ENCODE assay signal across 13 cellular contexts in genomic region chr18:5455644-5456043, GRCh38.
A peak's percentile ranks its signal among the peaks of the same experiment; 100 is the strongest.
DNase-seq lines count a peak whose midpoint lies in the region; ATAC-seq and TF ChIP-seq lines count a peak whose summit lies in the region.
"Had no signal": no experiment of that assay in that cellular context is flagged by ENCODE, and none has a peak within 500 bp of the region (broad histone marks: within the 10 kb centered on the region; RNA-seq: fewer than 3 reads in every experiment).

No MANE protein-coding gene starts in this region.

- no peak overlapping the region for H3K4me3 Mint-ChIP-seq in activated T-cell treated with anti-CD3 and anti-CD28 coated beads, Interleukin-2, amount 50 U/mL, for 24 hours
- H3K4me3 Mint-ChIP-seq in activated T-cell treated with anti-CD3 and anti-CD28 coated beads, Interleukin-2, amount 50 U/mL, for 4 hours = no peak overlapping the region
- no peak overlapping the region for H3K4me3 Mint-ChIP-seq in activated T-helper 2 cell treated with anti-CD3 and anti-CD28 coated beads, Interferon-gamma antibody, Interleukin-2, Interleukin-4, amounts not matched to agents 10 μg/mL and 5 μg/mL and 100 μg/mL, durations not matched to agents 14 hours and 24 hours and 36 hours (ENCODE audit: low read depth)
- H3K4me3 Mint-ChIP-seq in progenitor cell of endocrine pancreas (ENCODE audit: low read depth) = no peak overlapping the region

- H3K9me3 Mint-ChIP-seq in activated T-cell treated with anti-CD3 and anti-CD28 coated beads, Interleukin-2, amount 50 U/mL, for 24 hours = no peaks in the 10 kb centered on the region
- no peaks in the 10 kb centered on the region for H3K9me3 Mint-ChIP-seq in activated T-cell treated with anti-CD3 and anti-CD28 coated beads, Interleukin-2, amount 50 U/mL, for 4 hours
- H3K9me3 Mint-ChIP-seq in activated T-helper 2 cell treated with anti-CD3 and anti-CD28 coated beads, Interferon-gamma antibody, Interleukin-2, Interleukin-4, amounts not matched to agents 10 μg/mL and 5 μg/mL and 100 μg/mL, durations not matched to agents 14 hours and 24 hours and 36 hours = no peaks in the 10 kb centered on the region
- H3K9me3 Mint-ChIP-seq in progenitor cell of endocrine pancreas (ENCODE audit: low read depth) = no peaks in the 10 kb centered on the region

- no peak for TF ChIP-seq CTCF in fibroblast of pulmonary artery (IDR thresholded peaks at IDR 0.05; ENCODE audit: low read length, missing control alignments)
- no peak for TF ChIP-seq CTCF in progenitor cell of endocrine pancreas (IDR thresholded peaks at IDR 0.05; ENCODE audit: unreplicated experiment)

- ATAC-seq in activated T-cell treated with anti-CD3 and anti-CD28 coated beads, Interleukin-2, amount 50 U/mL, for 4 hours = no peak
- ATAC-seq in GM18511 (IDR thresholded peaks at IDR 0.05; ENCODE audit: unreplicated experiment) = no peak
- ATAC-seq: A549 had no signal

- no peak overlapping the region for H3K4me3 ChIP-seq in fibroblast of pulmonary artery (replicated peaks; ENCODE audit: low read depth, low read length)
- H3K4me3 ChIP-seq: A549, ascending aorta, hepatocyte, smooth muscle cell, suprapubic skin had no signal

- H3K27me3 Mint-ChIP-seq in activated T-cell treated with anti-CD3 and anti-CD28 coated beads, Interleukin-2, amount 50 U/mL, for 24 hours = no peaks in the 10 kb centered on the region
- H3K27me3 Mint-ChIP-seq in activated T-cell treated with anti-CD3 and anti-CD28 coated beads, Interleukin-2, amount 50 U/mL, for 4 hours (ENCODE audit: low read depth) = peaks cover 4% of the 10 kb centered on the region
- no peaks in the 10 kb centered on the region for H3K27me3 Mint-ChIP-seq in activated T-helper 2 cell treated with anti-CD3 and anti-CD28 coated beads, Interferon-gamma antibody, Interleukin-2, Interleukin-4, amounts not matched to agents 10 μg/mL and 5 μg/mL and 100 μg/mL, durations not matched to agents 14 hours and 24 hours and 36 hours (ENCODE audit: low read depth)
- H3K27me3 Mint-ChIP-seq in progenitor cell of endocrine pancreas = no peaks in the 10 kb centered on the region

- H3K4me1 Mint-ChIP-seq in activated T-cell treated with anti-CD3 and anti-CD28 coated beads, Interleukin-2, amount 50 U/mL, for 24 hours (ENCODE audit: low read depth) = peaks cover 28% of the 10 kb centered on the region
- peaks cover 5% of the 10 kb centered on the region for H3K4me1 Mint-ChIP-seq in activated T-cell treated with anti-CD3 and anti-CD28 coated beads, Interleukin-2, amount 50 U/mL, for 4 hours (ENCODE audit: low read depth)
- H3K4me1 Mint-ChIP-seq in activated T-helper 2 cell treated with anti-CD3 and anti-CD28 coated beads, Interferon-gamma antibody, Interleukin-2, Interleukin-4, amounts not matched to agents 10 μg/mL and 5 μg/mL and 100 μg/mL, durations not matched to agents 14 hours and 24 hours and 36 hours (ENCODE audit: low read depth) = peaks cover 8% of the 10 kb centered on the region
- H3K4me1 Mint-ChIP-seq in progenitor cell of endocrine pancreas (ENCODE audit: low read depth) = peaks cover 10% of the 10 kb centered on the region

- no peaks in the 10 kb centered on the region for H3K36me3 Mint-ChIP-seq in activated T-cell treated with anti-CD3 and anti-CD28 coated beads, Interleukin-2, amount 50 U/mL, for 24 hours (ENCODE audit: low read depth)
- no peaks in the 10 kb centered on the region for H3K36me3 Mint-ChIP-seq in activated T-cell treated with anti-CD3 and anti-CD28 coated beads, Interleukin-2, amount 50 U/mL, for 4 hours (ENCODE audit: insufficient read depth)
- H3K36me3 Mint-ChIP-seq in activated T-helper 2 cell treated with anti-CD3 and anti-CD28 coated beads, Interferon-gamma antibody, Interleukin-2, Interleukin-4, amounts not matched to agents 10 μg/mL and 5 μg/mL and 100 μg/mL, durations not matched to agents 14 hours and 24 hours and 36 hours (ENCODE audit: low read depth) = no peaks in the 10 kb centered on the region
- H3K36me3 Mint-ChIP-seq in progenitor cell of endocrine pancreas (ENCODE audit: insufficient read depth) = no peaks in the 10 kb centered on the region

- DNase-seq in activated T-cell treated with anti-CD3 and anti-CD28 coated beads, Interleukin-2, amount 50 U/mL, for 24 hours = no peak
- no peak for DNase-seq in activated T-cell treated with anti-CD3 and anti-CD28 coated beads, Interleukin-2, amount 50 U/mL, for 4 hours
- no peak for DNase-seq in activated T-helper 2 cell treated with anti-CD3 and anti-CD28 coated beads, Interferon-gamma antibody, Interleukin-2, Interleukin-4, amounts not matched to agents 10 μg/mL and 5 μg/mL and 100 μg/mL, durations not matched to agents 14 hours and 24 hours and 36 hours (ENCODE audit: low spot score)
- DNase-seq in fibroblast of pulmonary artery (ENCODE audit: low read depth) (peak; percentile 77), smooth muscle cell of the brain vasculature (ENCODE audit: low read depth, low spot score) (peak; percentile 58), progenitor cell of endocrine pancreas (ENCODE audit: low spot score, unreplicated experiment) (no peak), NAMALWA (ENCODE audit: low spot score) (no peak)

- intact Hi-C loops in activated T-helper 2 cell treated with anti-CD3 and anti-CD28 coated beads, Interferon-gamma antibody, Interleukin-2, Interleukin-4, amounts not matched to agents 10 μg/mL and 5 μg/mL and 100 μg/mL, durations not matched to agents 14 hours and 24 hours and 36 hours (cut with micrococcal nuclease) = loop anchor here (5.0 kb wide), 1 partner anchor 158 kb away; the partner anchor contains the start of gene ZBTB14

- peak overlapping the region; percentile 19 for H3K27ac Mint-ChIP-seq in activated T-cell treated with anti-CD3 and anti-CD28 coated beads, Interleukin-2, amount 50 U/mL, for 24 hours
- H3K27ac Mint-ChIP-seq in activated T-helper 2 cell treated with anti-CD3 and anti-CD28 coated beads, Interferon-gamma antibody, Interleukin-2, Interleukin-4, amounts not matched to agents 10 μg/mL and 5 μg/mL and 100 μg/mL, durations not matched to agents 14 hours and 24 hours and 36 hours = peak overlapping the region; percentile 25
- no peak overlapping the region for H3K27ac Mint-ChIP-seq in progenitor cell of endocrine pancreas

Comparison
In these comparisons a context has a peak if more than half of its experiments do, and no peak if none do; other contexts are left out.
1. DNase-seq: peak in fibroblast of pulmonary artery (single experiment) and smooth muscle cell of the brain vasculature (single experiment); none in activated T-cell treated with anti-CD3 and anti-CD28 coated beads, Interleukin-2, amount 50 U/mL, for 24 hours (single experiment), activated T-cell treated with anti-CD3 and anti-CD28 coated beads, Interleukin-2, amount 50 U/mL, for 4 hours (single experiment), activated T-helper 2 cell treated with anti-CD3 and anti-CD28 coated beads, Interferon-gamma antibody, Interleukin-2, Interleukin-4, amounts not matched to agents 10 μg/mL and 5 μg/mL and 100 μg/mL, durations not matched to agents 14 hours and 24 hours and 36 hours (single experiment), progenitor cell of endocrine pancreas (single experiment) and NAMALWA (single experiment).